27 cellular contexts compared by ENCODE assay signal in genomic region chr4:95957054-95957453, GRCh38.
"Had no signal": no experiment of that assay in that cellular context is flagged by ENCODE, and none has a peak within 500 bp of the region (broad histone marks: within the 10 kb centered on the region; RNA-seq: fewer than 3 reads in every experiment).

No MANE protein-coding gene starts in this region.

- H3K27ac ChIP-seq: adrenal gland, cardiac muscle cell, gastroesophageal sphincter, heart left ventricle, sigmoid colon, spleen, testis, vagina, WERI-Rb-1 had no signal

- H3K9me3 ChIP-seq: adrenal gland, gastroesophageal sphincter, heart left ventricle, mucosa of descending colon, sigmoid colon, testis, vagina had no signal

- FAIRE-seq: TTC549 had no signal

- H3K4me1 ChIP-seq: adrenal gland, gastroesophageal sphincter, heart left ventricle, sigmoid colon, spleen, testis, vagina had no signal

- H3K27me3 ChIP-seq: adrenal gland, cardiac muscle cell, gastroesophageal sphincter, heart left ventricle, sigmoid colon, spleen, testis, vagina had no signal

- H3K4me3 ChIP-seq: adrenal gland, cardiac muscle cell, gastroesophageal sphincter, heart left ventricle, mucosa of descending colon, sigmoid colon, spleen, testis, vagina had no signal

- DNase-seq: activated CD4-positive, alpha-beta T cell treated with anti-CD3 and anti-CD28 coated beads for 1 hour; activated CD4-positive, alpha-beta T cell treated with anti-CD3 and anti-CD28 coated beads, Interleukin-2, amount 50 U/mL, for 1 hour; activated gamma-delta T cell treated with Interleukin-2 at 50 U/mL for 16 hours; activated T-cell treated with anti-CD3 and anti-CD28 coated beads, Interleukin-2, amount 50 U/mL, for 1 hour; adrenal gland; dermis blood vessel endothelial cell; effector CD8-positive, alpha-beta T cell; heart left ventricle; islet precursor cell; left cardiac atrium; mesenchymal stem cell; mucosa of descending colon; naive B cell; retina; sigmoid colon; spleen; stimulated activated CD4-positive, alpha-beta T cell treated with anti-CD3 and anti-CD28 coated beads, Interleukin-4, amount 100 ng/mL, for 1 hour; stimulated activated naive CD4-positive, alpha-beta T cell; T-cell; testis; WERI-Rb-1 had no signal

- H3K36me3 ChIP-seq: adrenal gland, cardiac muscle cell, gastroesophageal sphincter, heart left ventricle, sigmoid colon, spleen, vagina, WERI-Rb-1 had no signal

- ATAC-seq: activated naive CD4-positive, alpha-beta T cell treated with anti-CD3 and anti-CD28 coated beads, Interleukin-2, amount 50 U/mL, for 72 hours; esophagus mucosa; gastroesophageal sphincter; heart left ventricle; left cardiac atrium; mucosa of descending colon; T-cell had no signal
